ENCODE assay signal across 10 cellular contexts in genomic region chr6:30600576-30600975, GRCh38.
DNase-seq lines count a peak whose midpoint lies in the region; ATAC-seq and TF ChIP-seq lines count a peak whose summit lies in the region.
"Had no signal": no experiment of that assay in that cellular context is flagged by ENCODE, and none has a peak within 500 bp of the region (broad histone marks: within the 10 kb centered on the region; RNA-seq: fewer than 3 reads in every experiment).

No MANE protein-coding gene starts in this region.

- peaks cover 71% of the 10 kb centered on the region for H3K4me1 ChIP-seq in BLaER1
- H3K4me1 ChIP-seq: left lung had no signal

- peak overlapping the region; percentile 76 for H3K27ac ChIP-seq in BLaER1
- H3K27ac ChIP-seq: left lung had no signal

- DNase-seq in glomerular visceral epithelial cell (ENCODE audit: extremely low spot score), result peak; percentile 27
- DNase-seq: activated T-cell treated with anti-CD3 and anti-CD28 coated beads, Interleukin-2, amount 50 U/mL, for 1 hour; foreskin fibroblast; retina had no signal

- H3K9ac ChIP-seq in BLaER1, result peak overlapping the region; percentile 66

- no peaks in the 10 kb centered on the region for H3K9me3 ChIP-seq in BLaER1
- H3K9me3 ChIP-seq: left lung had no signal

- H3K36me3 ChIP-seq in BLaER1, result peaks cover 90% of the 10 kb centered on the region

- H4K20me1 ChIP-seq in BLaER1, result peaks cover 40% of the 10 kb centered on the region

- H3K4me3 ChIP-seq in BLaER1, result no peak overlapping the region
- H3K4me3 ChIP-seq: left lung had no signal

- TF ChIP-seq POLR2A in GM19193 (IDR thresholded peaks at IDR 0.05; ENCODE audit: extremely low read depth, insufficient read depth, insufficient read length), result peak; percentile 33

- peak overlapping the region; percentile 93 for H3K4me2 ChIP-seq in BLaER1

- ATAC-seq in HG03439 (IDR thresholded peaks at IDR 0.05; ENCODE audit: unreplicated experiment) (no peak), GM18502 (IDR thresholded peaks at IDR 0.05; ENCODE audit: poor library complexity, unreplicated experiment) (no peak), HG03342 (IDR thresholded peaks at IDR 0.05; ENCODE audit: unreplicated experiment) (no peak)
- ATAC-seq: left lung had no signal

- H3K27me3 ChIP-seq in BLaER1, result no peaks in the 10 kb centered on the region
- H3K27me3 ChIP-seq: left lung had no signal
